Comparison of ENCODE assay signal across 1 cellular context in the genomic region with DNA sequence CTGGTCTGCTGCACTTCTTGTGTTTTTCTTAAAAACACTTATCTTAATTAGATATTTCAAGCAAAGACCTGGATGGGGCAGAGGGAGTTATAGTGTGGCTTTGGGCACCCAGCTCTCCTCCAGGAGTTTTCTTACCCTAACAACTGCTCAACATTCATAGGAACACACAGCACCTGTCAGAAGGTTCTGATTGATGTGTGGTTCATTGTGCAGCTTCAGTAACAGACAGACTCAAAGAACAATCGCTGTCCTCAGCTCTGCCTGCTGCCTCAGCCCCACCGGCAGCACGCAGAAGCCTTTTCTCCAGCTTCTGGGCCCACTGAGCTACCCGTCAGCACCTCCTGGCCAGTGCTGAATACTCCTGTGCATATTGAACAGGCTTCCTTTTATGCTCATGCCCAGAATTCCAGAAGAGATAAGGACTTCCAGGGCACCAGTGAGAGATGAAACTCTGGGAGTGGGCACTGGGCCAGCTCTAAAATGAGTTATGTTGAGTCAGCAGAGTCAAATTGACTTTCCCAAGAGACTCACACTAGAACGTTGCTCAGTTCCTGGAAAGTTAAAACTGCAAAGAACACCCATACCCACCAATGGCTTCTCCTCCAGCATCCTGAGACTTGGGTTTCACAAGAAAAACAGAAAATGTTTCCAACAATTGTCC.
TF ChIP-seq lines count a peak whose summit lies in the region.

No MANE protein-coding gene starts in this region.

TF ChIP-seq in SK-N-SH, 30 proteins besides CTCF, POLR2A, EP300 and RAD21 (continued from another document):
- TF ChIP-seq, protein P1, sequence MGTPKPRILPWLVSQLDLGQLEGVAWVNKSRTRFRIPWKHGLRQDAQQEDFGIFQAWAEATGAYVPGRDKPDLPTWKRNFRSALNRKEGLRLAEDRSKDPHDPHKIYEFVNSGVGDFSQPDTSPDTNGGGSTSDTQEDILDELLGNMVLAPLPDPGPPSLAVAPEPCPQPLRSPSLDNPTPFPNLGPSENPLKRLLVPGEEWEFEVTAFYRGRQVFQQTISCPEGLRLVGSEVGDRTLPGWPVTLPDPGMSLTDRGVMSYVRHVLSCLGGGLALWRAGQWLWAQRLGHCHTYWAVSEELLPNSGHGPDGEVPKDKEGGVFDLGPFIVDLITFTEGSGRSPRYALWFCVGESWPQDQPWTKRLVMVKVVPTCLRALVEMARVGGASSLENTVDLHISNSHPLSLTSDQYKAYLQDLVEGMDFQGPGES (IDR thresholded peaks at IDR 0.05; ENCODE audit: low read depth, low read length): no peak
- TF ChIP-seq TCF12 (IDR thresholded peaks at IDR 0.05): peak; percentile 51
- no peak for TF ChIP-seq RXRA (IDR thresholded peaks at IDR 0.05; ENCODE audit: borderline replicate concordance, low read depth)
- no peak for TF ChIP-seq TAF1 (IDR thresholded peaks at IDR 0.05; ENCODE audit: borderline replicate concordance, low read depth, low read length)
- TF ChIP-seq, protein P2, sequence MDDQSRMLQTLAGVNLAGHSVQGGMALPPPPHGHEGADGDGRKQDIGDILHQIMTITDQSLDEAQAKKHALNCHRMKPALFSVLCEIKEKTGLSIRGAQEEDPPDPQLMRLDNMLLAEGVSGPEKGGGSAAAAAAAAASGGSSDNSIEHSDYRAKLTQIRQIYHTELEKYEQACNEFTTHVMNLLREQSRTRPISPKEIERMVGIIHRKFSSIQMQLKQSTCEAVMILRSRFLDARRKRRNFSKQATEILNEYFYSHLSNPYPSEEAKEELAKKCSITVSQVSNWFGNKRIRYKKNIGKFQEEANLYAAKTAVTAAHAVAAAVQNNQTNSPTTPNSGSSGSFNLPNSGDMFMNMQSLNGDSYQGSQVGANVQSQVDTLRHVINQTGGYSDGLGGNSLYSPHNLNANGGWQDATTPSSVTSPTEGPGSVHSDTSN (IDR thresholded peaks at IDR 0.05): peak; percentile 23; the same call in 1 of the 2 replicates
- TF ChIP-seq, protein P3, sequence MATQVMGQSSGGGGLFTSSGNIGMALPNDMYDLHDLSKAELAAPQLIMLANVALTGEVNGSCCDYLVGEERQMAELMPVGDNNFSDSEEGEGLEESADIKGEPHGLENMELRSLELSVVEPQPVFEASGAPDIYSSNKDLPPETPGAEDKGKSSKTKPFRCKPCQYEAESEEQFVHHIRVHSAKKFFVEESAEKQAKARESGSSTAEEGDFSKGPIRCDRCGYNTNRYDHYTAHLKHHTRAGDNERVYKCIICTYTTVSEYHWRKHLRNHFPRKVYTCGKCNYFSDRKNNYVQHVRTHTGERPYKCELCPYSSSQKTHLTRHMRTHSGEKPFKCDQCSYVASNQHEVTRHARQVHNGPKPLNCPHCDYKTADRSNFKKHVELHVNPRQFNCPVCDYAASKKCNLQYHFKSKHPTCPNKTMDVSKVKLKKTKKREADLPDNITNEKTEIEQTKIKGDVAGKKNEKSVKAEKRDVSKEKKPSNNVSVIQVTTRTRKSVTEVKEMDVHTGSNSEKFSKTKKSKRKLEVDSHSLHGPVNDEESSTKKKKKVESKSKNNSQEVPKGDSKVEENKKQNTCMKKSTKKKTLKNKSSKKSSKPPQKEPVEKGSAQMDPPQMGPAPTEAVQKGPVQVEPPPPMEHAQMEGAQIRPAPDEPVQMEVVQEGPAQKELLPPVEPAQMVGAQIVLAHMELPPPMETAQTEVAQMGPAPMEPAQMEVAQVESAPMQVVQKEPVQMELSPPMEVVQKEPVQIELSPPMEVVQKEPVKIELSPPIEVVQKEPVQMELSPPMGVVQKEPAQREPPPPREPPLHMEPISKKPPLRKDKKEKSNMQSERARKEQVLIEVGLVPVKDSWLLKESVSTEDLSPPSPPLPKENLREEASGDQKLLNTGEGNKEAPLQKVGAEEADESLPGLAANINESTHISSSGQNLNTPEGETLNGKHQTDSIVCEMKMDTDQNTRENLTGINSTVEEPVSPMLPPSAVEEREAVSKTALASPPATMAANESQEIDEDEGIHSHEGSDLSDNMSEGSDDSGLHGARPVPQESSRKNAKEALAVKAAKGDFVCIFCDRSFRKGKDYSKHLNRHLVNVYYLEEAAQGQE (IDR thresholded peaks at IDR 0.05; ENCODE audit: low read depth, low read length): no peak
- no peak for TF ChIP-seq POLR2AphosphoS5 (IDR thresholded peaks at IDR 0.05; ENCODE audit: low read depth, low read length)
- no peak for TF ChIP-seq RFX5 (IDR thresholded peaks at IDR 0.05; ENCODE audit: low read length)
- no peak for TF ChIP-seq FOXM1 (IDR thresholded peaks at IDR 0.05; ENCODE audit: low read depth)
- peak; percentile 33; the same call in 1 of the 2 replicates for TF ChIP-seq FOSL2 (IDR thresholded peaks at IDR 0.05; ENCODE audit: borderline replicate concordance, low read depth)
- no peak for TF ChIP-seq EZH2phosphoT487 (IDR thresholded peaks at IDR 0.05; ENCODE audit: borderline replicate concordance, low read depth)
